Comparison of ENCODE assay signal across 1 cellular context in the genomic region with DNA sequence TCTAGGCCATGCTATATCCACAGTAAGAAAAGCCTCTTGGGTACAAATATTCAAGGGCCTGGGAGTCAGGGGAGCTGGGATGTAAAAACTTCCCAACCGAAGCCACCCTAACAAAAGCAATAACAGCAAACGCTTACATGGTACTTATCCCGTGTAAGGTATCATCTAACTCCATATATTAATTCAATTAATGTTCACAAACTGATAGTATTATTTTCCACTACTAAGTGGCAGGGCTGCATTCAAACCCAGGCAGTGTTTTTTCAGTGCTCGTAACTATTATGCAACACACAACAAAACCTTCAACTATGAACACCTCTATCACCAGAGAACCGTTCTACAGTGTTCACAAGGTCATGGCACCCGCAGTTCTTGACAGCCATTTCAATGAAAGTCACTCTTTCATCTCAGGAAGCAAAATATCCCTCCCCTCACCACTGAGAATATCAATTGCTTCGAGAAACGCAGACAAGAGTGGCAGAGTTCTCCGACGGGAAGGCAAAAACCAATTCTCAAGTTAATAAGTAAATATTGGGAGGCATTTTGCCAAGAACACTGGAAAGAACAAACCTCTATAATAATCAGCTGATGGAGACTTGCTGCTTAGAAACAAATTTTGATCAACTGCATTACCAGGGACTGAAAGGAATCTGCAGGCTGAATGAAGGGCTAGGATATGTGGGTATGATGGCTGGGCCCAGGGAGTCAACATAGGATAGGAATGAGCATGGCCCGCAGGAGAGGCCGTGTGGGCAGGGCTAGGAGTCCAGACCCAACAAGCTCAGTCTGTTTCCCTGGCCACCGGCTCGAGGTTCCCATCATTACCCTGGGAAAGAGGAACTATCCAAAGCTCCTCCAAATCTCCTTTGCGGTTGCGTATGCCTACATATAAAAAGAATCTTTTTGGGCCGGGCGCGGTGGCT.
TF ChIP-seq lines count a peak whose summit lies in the region.

No MANE protein-coding gene starts in this region.

TF ChIP-seq in HepG2, 621 proteins besides CTCF, POLR2A, EP300 and RAD21 (continued from another document and continues in another):
- TF ChIP-seq, protein P1, sequence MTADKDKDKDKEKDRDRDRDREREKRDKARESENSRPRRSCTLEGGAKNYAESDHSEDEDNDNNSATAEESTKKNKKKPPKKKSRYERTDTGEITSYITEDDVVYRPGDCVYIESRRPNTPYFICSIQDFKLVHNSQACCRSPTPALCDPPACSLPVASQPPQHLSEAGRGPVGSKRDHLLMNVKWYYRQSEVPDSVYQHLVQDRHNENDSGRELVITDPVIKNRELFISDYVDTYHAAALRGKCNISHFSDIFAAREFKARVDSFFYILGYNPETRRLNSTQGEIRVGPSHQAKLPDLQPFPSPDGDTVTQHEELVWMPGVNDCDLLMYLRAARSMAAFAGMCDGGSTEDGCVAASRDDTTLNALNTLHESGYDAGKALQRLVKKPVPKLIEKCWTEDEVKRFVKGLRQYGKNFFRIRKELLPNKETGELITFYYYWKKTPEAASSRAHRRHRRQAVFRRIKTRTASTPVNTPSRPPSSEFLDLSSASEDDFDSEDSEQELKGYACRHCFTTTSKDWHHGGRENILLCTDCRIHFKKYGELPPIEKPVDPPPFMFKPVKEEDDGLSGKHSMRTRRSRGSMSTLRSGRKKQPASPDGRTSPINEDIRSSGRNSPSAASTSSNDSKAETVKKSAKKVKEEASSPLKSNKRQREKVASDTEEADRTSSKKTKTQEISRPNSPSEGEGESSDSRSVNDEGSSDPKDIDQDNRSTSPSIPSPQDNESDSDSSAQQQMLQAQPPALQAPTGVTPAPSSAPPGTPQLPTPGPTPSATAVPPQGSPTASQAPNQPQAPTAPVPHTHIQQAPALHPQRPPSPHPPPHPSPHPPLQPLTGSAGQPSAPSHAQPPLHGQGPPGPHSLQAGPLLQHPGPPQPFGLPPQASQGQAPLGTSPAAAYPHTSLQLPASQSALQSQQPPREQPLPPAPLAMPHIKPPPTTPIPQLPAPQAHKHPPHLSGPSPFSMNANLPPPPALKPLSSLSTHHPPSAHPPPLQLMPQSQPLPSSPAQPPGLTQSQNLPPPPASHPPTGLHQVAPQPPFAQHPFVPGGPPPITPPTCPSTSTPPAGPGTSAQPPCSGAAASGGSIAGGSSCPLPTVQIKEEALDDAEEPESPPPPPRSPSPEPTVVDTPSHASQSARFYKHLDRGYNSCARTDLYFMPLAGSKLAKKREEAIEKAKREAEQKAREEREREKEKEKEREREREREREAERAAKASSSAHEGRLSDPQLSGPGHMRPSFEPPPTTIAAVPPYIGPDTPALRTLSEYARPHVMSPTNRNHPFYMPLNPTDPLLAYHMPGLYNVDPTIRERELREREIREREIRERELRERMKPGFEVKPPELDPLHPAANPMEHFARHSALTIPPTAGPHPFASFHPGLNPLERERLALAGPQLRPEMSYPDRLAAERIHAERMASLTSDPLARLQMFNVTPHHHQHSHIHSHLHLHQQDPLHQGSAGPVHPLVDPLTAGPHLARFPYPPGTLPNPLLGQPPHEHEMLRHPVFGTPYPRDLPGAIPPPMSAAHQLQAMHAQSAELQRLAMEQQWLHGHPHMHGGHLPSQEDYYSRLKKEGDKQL (CRISPR knock-in tag; IDR thresholded peaks at IDR 0.05; ENCODE audit: low read depth): 0 out of 2 replicates have a peak, but pooled peaks have one; percentile 49
- TF ChIP-seq ISL2 (CRISPR knock-in tag; IDR thresholded peaks at IDR 0.05): peak; percentile 90
- TF ChIP-seq, protein P2, sequence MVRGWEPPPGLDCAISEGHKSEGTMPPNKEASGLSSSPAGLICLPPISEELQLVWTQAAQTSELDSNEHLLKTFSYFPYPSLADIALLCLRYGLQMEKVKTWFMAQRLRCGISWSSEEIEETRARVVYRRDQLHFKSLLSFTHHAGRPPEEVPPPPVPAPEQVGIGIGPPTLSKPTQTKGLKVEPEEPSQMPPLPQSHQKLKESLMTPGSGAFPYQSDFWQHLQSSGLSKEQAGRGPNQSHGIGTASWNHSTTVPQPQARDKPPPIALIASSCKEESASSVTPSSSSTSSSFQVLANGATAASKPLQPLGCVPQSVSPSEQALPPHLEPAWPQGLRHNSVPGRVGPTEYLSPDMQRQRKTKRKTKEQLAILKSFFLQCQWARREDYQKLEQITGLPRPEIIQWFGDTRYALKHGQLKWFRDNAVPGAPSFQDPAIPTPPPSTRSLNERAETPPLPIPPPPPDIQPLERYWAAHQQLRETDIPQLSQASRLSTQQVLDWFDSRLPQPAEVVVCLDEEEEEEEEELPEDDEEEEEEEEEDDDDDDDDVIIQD (CRISPR knock-in tag; IDR thresholded peaks at IDR 0.05; ENCODE audit: low read depth): peak; percentile 73; the same call in 1 of the 2 replicates
- no peak; the same call in 1 of the 2 replicates for TF ChIP-seq GABPB1 (CRISPR knock-in tag; IDR thresholded peaks at IDR 0.05)
- no peak for TF ChIP-seq STAT5B (CRISPR knock-in tag; IDR thresholded peaks at IDR 0.05)
- TF ChIP-seq EHMT2 (IDR thresholded peaks at IDR 0.05; ENCODE audit: borderline replicate concordance, low read depth, low read length): peak; percentile 67; the same call in 1 of the 2 replicates
- TF ChIP-seq, protein P3, sequence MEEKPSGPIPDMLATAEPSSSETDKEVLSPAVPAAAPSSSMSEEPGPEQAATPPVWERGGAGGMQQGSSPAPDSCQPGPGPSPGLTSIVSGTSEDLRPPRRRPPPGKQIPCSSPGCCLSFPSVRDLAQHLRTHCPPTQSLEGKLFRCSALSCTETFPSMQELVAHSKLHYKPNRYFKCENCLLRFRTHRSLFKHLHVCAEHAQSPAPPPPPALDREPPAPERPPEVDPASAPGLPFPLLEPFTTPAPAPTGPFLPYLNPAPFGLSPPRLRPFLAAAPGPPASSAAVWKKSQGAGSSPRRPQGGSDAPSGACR (CRISPR knock-in tag; IDR thresholded peaks at IDR 0.05): no peak
- TF ChIP-seq PPARG (CRISPR knock-in tag; conservative IDR thresholded peaks at IDR 0.05): peak; percentile 91
- TF ChIP-seq, protein P4, sequence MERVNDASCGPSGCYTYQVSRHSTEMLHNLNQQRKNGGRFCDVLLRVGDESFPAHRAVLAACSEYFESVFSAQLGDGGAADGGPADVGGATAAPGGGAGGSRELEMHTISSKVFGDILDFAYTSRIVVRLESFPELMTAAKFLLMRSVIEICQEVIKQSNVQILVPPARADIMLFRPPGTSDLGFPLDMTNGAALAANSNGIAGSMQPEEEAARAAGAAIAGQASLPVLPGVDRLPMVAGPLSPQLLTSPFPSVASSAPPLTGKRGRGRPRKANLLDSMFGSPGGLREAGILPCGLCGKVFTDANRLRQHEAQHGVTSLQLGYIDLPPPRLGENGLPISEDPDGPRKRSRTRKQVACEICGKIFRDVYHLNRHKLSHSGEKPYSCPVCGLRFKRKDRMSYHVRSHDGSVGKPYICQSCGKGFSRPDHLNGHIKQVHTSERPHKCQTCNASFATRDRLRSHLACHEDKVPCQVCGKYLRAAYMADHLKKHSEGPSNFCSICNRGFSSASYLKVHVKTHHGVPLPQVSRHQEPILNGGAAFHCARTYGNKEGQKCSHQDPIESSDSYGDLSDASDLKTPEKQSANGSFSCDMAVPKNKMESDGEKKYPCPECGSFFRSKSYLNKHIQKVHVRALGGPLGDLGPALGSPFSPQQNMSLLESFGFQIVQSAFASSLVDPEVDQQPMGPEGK (CRISPR knock-in tag; IDR thresholded peaks at IDR 0.05): peak; percentile 74
- TF ChIP-seq TARDBP (CRISPR knock-in tag; IDR thresholded peaks at IDR 0.05): peak; percentile 65; the same call in 1 of the 2 replicates
- TF ChIP-seq, protein P5, sequence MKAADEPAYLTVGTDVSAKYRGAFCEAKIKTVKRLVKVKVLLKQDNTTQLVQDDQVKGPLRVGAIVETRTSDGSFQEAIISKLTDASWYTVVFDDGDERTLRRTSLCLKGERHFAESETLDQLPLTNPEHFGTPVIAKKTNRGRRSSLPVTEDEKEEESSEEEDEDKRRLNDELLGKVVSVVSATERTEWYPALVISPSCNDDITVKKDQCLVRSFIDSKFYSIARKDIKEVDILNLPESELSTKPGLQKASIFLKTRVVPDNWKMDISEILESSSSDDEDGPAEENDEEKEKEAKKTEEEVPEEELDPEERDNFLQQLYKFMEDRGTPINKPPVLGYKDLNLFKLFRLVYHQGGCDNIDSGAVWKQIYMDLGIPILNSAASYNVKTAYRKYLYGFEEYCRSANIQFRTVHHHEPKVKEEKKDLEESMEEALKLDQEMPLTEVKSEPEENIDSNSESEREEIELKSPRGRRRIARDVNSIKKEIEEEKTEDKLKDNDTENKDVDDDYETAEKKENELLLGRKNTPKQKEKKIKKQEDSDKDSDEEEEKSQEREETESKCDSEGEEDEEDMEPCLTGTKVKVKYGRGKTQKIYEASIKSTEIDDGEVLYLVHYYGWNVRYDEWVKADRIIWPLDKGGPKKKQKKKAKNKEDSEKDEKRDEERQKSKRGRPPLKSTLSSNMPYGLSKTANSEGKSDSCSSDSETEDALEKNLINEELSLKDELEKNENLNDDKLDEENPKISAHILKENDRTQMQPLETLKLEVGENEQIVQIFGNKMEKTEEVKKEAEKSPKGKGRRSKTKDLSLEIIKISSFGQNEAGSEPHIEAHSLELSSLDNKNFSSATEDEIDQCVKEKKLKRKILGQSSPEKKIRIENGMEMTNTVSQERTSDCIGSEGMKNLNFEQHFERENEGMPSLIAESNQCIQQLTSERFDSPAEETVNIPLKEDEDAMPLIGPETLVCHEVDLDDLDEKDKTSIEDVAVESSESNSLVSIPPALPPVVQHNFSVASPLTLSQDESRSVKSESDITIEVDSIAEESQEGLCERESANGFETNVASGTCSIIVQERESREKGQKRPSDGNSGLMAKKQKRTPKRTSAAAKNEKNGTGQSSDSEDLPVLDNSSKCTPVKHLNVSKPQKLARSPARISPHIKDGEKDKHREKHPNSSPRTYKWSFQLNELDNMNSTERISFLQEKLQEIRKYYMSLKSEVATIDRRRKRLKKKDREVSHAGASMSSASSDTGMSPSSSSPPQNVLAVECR (CRISPR knock-in tag; IDR thresholded peaks at IDR 0.05; ENCODE audit: borderline replicate concordance): peak; percentile 51; the same call in 1 of the 2 replicates
- TF ChIP-seq, protein P6, sequence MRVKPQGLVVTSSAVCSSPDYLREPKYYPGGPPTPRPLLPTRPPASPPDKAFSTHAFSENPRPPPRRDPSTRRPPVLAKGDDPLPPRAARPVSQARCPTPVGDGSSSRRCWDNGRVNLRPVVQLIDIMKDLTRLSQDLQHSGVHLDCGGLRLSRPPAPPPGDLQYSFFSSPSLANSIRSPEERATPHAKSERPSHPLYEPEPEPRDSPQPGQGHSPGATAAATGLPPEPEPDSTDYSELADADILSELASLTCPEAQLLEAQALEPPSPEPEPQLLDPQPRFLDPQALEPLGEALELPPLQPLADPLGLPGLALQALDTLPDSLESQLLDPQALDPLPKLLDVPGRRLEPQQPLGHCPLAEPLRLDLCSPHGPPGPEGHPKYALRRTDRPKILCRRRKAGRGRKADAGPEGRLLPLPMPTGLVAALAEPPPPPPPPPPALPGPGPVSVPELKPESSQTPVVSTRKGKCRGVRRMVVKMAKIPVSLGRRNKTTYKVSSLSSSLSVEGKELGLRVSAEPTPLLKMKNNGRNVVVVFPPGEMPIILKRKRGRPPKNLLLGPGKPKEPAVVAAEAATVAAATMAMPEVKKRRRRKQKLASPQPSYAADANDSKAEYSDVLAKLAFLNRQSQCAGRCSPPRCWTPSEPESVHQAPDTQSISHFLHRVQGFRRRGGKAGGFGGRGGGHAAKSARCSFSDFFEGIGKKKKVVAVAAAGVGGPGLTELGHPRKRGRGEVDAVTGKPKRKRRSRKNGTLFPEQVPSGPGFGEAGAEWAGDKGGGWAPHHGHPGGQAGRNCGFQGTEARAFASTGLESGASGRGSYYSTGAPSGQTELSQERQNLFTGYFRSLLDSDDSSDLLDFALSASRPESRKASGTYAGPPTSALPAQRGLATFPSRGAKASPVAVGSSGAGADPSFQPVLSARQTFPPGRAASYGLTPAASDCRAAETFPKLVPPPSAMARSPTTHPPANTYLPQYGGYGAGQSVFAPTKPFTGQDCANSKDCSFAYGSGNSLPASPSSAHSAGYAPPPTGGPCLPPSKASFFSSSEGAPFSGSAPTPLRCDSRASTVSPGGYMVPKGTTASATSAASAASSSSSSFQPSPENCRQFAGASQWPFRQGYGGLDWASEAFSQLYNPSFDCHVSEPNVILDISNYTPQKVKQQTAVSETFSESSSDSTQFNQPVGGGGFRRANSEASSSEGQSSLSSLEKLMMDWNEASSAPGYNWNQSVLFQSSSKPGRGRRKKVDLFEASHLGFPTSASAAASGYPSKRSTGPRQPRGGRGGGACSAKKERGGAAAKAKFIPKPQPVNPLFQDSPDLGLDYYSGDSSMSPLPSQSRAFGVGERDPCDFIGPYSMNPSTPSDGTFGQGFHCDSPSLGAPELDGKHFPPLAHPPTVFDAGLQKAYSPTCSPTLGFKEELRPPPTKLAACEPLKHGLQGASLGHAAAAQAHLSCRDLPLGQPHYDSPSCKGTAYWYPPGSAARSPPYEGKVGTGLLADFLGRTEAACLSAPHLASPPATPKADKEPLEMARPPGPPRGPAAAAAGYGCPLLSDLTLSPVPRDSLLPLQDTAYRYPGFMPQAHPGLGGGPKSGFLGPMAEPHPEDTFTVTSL (CRISPR knock-in tag; IDR thresholded peaks at IDR 0.05; ENCODE audit: borderline replicate concordance): peak; percentile 70; the same call in 1 of the 2 replicates
- no peak for TF ChIP-seq SOX13 (IDR thresholded peaks at IDR 0.05)
- peak in 1 of 2 experiments; percentile 88; a peak in 2 of 4 replicates for TF ChIP-seq SOX13 (CRISPR knock-in tag; conservative IDR thresholded peaks at IDR 0.05 in 1 of 2, IDR thresholded peaks at IDR 0.05 in 1 of 2)
- TF ChIP-seq, protein P7, sequence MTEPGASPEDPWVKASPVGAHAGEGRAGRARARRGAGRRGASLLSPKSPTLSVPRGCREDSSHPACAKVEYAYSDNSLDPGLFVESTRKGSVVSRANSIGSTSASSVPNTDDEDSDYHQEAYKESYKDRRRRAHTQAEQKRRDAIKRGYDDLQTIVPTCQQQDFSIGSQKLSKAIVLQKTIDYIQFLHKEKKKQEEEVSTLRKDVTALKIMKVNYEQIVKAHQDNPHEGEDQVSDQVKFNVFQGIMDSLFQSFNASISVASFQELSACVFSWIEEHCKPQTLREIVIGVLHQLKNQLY (CRISPR knock-in tag; IDR thresholded peaks at IDR 0.05): peak; percentile 56; the same call in 1 of the 2 replicates
- peak; percentile 73; the same call in 1 of the 2 replicates for TF ChIP-seq HOXD1 (CRISPR knock-in tag; IDR thresholded peaks at IDR 0.05)
- peak; percentile 94 for TF ChIP-seq ZNF644 (CRISPR knock-in tag; IDR thresholded peaks at IDR 0.05; ENCODE audit: low read depth)
- TF ChIP-seq, protein P8, sequence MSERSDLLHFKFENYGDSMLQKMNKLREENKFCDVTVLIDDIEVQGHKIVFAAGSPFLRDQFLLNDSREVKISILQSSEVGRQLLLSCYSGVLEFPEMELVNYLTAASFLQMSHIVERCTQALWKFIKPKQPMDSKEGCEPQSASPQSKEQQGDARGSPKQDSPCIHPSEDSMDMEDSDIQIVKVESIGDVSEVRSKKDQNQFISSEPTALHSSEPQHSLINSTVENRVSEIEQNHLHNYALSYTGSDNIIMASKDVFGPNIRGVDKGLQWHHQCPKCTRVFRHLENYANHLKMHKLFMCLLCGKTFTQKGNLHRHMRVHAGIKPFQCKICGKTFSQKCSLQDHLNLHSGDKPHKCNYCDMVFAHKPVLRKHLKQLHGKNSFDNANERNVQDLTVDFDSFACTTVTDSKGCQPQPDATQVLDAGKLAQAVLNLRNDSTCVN (CRISPR knock-in tag; IDR thresholded peaks at IDR 0.05; ENCODE audit: borderline replicate concordance): no peak
- peak; percentile 49; the same call in 1 of the 2 replicates for TF ChIP-seq ZNF264 (CRISPR knock-in tag; IDR thresholded peaks at IDR 0.05)
